8 cellular contexts compared by ENCODE assay signal in the genomic region with DNA sequence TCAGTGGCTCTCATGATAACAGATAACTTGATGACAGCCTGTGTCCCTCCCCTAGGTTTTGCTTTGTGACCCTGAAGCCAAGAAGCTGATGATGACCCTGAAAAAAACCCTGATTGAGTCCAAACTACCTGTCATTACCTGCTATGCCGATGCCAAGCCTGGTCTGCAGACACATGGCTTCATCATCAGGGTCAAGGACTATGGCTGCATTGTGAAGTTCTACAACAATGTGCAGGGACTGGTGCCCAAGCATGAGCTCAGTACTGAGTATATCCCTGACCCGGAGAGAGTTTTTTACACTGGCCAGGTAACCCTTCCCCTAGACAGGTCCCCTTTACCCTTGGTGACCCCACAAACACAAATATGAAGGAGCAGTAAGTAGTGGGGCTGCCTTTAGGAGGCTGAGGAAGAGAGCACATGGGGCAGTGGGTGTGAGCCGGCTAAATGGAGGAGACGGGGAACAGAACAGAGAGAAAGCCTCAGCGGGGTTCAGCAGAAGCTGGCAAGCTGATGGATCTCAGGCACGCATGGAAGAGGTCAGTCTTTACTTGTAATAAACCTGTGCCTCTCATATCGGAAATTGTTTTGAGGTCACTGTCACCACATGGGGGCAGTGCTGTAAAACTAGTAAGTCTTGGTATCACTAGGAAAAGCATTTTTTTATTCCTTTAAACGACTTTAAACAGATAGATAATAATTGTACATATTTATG. TPM values are rescaled to one million over a fixed set of nuclear protein-coding genes. Genes with fewer than 3 reads are reported as not detected.
DNase-seq lines count a peak whose midpoint lies in the region; ATAC-seq, FAIRE-seq and TF ChIP-seq lines count a peak whose summit lies in the region.

No MANE protein-coding gene starts in this region.

- ATAC-seq in HG02970 (IDR thresholded peaks at IDR 0.05; ENCODE audit: low FRiP score, unreplicated experiment) (no peak), GM18861 (IDR thresholded peaks at IDR 0.05; ENCODE audit: unreplicated experiment) (no peak)

- TF ChIP-seq CTCF in fibroblast of the aortic adventitia (IDR thresholded peaks at IDR 0.05; ENCODE audit: insufficient read depth, low read length) (peak; percentile 58), osteoblast (IDR thresholded peaks at IDR 0.05; ENCODE audit: extremely low read depth, low read depth, low read length) (peak; percentile 63)

- H3K36me3 ChIP-seq in NT2/D1 (ENCODE audit: insufficient read depth, insufficient read length, low read length) (peaks cover 93% of the 10 kb centered on the region), osteoblast (ENCODE audit: insufficient read depth, low read length) (peaks cover 92% of the 10 kb centered on the region)

- no peak overlapping the region for H3K4me3 ChIP-seq in NT2/D1 (ENCODE audit: insufficient read length, low read depth)
- no peak overlapping the region for H3K4me3 ChIP-seq in fibroblast of the aortic adventitia (ENCODE audit: low read depth, low read length)
- H3K4me3 ChIP-seq in osteoblast (ENCODE audit: insufficient read depth, low read length): no peak overlapping the region

- no peaks in the 10 kb centered on the region for H3K27me3 ChIP-seq in NT2/D1 (ENCODE audit: insufficient read depth, insufficient read length)
- H3K27me3 ChIP-seq in osteoblast (ENCODE audit: insufficient read depth, low read length): no peaks in the 10 kb centered on the region

- no peaks in the 10 kb centered on the region for H3K4me1 ChIP-seq in NT2/D1 (ENCODE audit: insufficient read depth, insufficient read length)
- no peaks in the 10 kb centered on the region for H3K4me1 ChIP-seq in osteoblast (ENCODE audit: insufficient read depth, low read length)

- no peaks in the 10 kb centered on the region for H3K79me2 ChIP-seq in osteoblast (ENCODE audit: insufficient read depth, low read length)

- H4K20me1 ChIP-seq in osteoblast (ENCODE audit: insufficient read depth, low read length): peaks cover 3% of the 10 kb centered on the region

- H3K9ac ChIP-seq in NT2/D1 (ENCODE audit: insufficient read length, low read depth): no peak overlapping the region

- no peak overlapping the region for H2AFZ ChIP-seq in osteoblast (ENCODE audit: low read length)

- H3K4me2 ChIP-seq in osteoblast (ENCODE audit: insufficient read depth, low read length): no peak overlapping the region

- H3K27ac ChIP-seq in osteoblast (ENCODE audit: low read depth, low read length): no peak overlapping the region

- peak; percentile 82 for FAIRE-seq in GM18507 (lab: Jason Lieb, UNC)

- DNase-seq in AG20443 (ENCODE audit: low spot score) (peak; percentile 61), GM18507 (ENCODE audit: extremely low spot score, insufficient read length, low read depth) (peak; percentile 28), NT2/D1 (ENCODE audit: low read depth, low spot score) (peak; percentile 16), fibroblast of the aortic adventitia (ENCODE audit: low read depth) (peak; percentile 84), osteoblast (ENCODE audit: insufficient read length, low spot score, missing footprints) (peak; percentile 83)
- peak; percentile 51 for DNase-seq in activated T-cell treated with anti-CD3 and anti-CD28 coated beads, Interleukin-2, amount 50 U/mL, for 1 hour

- H3K9me3 ChIP-seq in NT2/D1 (ENCODE audit: insufficient read depth, low read length) (no peaks in the 10 kb centered on the region), osteoblast (ENCODE audit: low read depth, low read length) (no peaks in the 10 kb centered on the region)

RNA-seq across cellular contexts. Expression of gene PDCD11, which starts 20.2 kb away (rescaled TPM):
- total RNA-seq in fibroblast of the aortic adventitia (ENCODE audit: low replicate concordance) (33.9 and 38.4 TPM in 2 replicates), osteoblast (18.8 and 19.2 TPM in 2 replicates)

RNA-seq across cellular contexts. Expression of gene ATP5MK, which starts 20.3 kb away (rescaled TPM):
- total RNA-seq in fibroblast of the aortic adventitia (ENCODE audit: low replicate concordance): 159 and 387 TPM in 2 replicates
- 145 and 163 TPM in 2 replicates for total RNA-seq in osteoblast

RNA-seq across cellular contexts. Expression of gene CALHM2, which starts 35.6 kb away (rescaled TPM):
- total RNA-seq in fibroblast of the aortic adventitia (ENCODE audit: low replicate concordance): 57.6 and 91.4 TPM in 2 replicates
- 54.6 and 56.3 TPM in 2 replicates for total RNA-seq in osteoblast

RNA-seq across cellular contexts. Expression of gene CALHM1, which starts 42.1 kb away (rescaled TPM):
- total RNA-seq in fibroblast of the aortic adventitia (ENCODE audit: low replicate concordance): not detected in 2 replicates
- total RNA-seq in osteoblast: not detected in 2 replicates

RNA-seq across cellular contexts. Expression of gene TAF5, which starts 48.8 kb away (rescaled TPM):
- total RNA-seq in fibroblast of the aortic adventitia (ENCODE audit: low replicate concordance) (3.8 and 5.6 TPM in 2 replicates), osteoblast (3.3 and 3.8 TPM in 2 replicates)

Comparison
In these comparisons a context has a peak if more than half of its experiments do, and no peak if none do; other contexts are left out.
1. DNase-seq: peak in every context shown above with its lines; median percentile 84 in fibroblast of the aortic adventitia; 83 in osteoblast; 61 in AG20443; 51 in activated T-cell treated with anti-CD3 and anti-CD28 coated beads, Interleukin-2, amount 50 U/mL, for 1 hour; 28 in GM18507; 16 in NT2/D1.